Comparison of ENCODE assay signal across 18 cellular contexts in genomic region chr18:59013744-59014143, GRCh38.
DNase-seq lines count a peak whose midpoint lies in the region; ATAC-seq and TF ChIP-seq lines count a peak whose summit lies in the region.
"Had no signal": no experiment of that assay in that cellular context is flagged by ENCODE, and none has a peak within 500 bp of the region (broad histone marks: within the 10 kb centered on the region; RNA-seq: fewer than 3 reads in every experiment).

No MANE protein-coding gene starts in this region.

- H3K9me3 ChIP-seq in SK-N-SH (no peaks in the 10 kb centered on the region), SK-N-MC (ENCODE audit: low read depth, low read length) (peaks cover 5% of the 10 kb centered on the region; the same call in 1 of the 2 replicates), transverse colon (no peaks in the 10 kb centered on the region), right atrium auricular region (no peaks in the 10 kb centered on the region)

- no peaks in the 10 kb centered on the region for H4K20me1 ChIP-seq in SK-N-SH (ENCODE audit: insufficient read depth)
- H4K20me1 ChIP-seq: BLaER1 had no signal

- H3K27ac ChIP-seq in SK-N-SH (ENCODE audit: low read depth in 2 of 2, low read length in 1 of 2): no peak overlapping the region
- peak overlapping the region; percentile 85 for H3K27ac ChIP-seq in SK-N-MC
- H3K27ac ChIP-seq in transverse colon: no peak overlapping the region
- no peak overlapping the region for H3K27ac ChIP-seq in right atrium auricular region
- H3K27ac ChIP-seq: 22Rv1, BLaER1 had no signal

- H3K27me3 Mint-ChIP-seq in osteocyte (ENCODE audit: unreplicated experiment): no peaks in the 10 kb centered on the region

- TF ChIP-seq RAD21 in SK-N-SH (IDR thresholded peaks at IDR 0.05; ENCODE audit: low read length): no peak

- TF ChIP-seq CTCF in SK-N-SH (IDR thresholded peaks at IDR 0.05) (no peak), osteocyte (IDR thresholded peaks at IDR 0.05) (no peak), transverse colon (IDR thresholded peaks at IDR 0.05) (no peak), right atrium auricular region (IDR thresholded peaks at IDR 0.05) (no peak)

- peaks cover 24% of the 10 kb centered on the region for H3K4me1 Mint-ChIP-seq in osteocyte (ENCODE audit: unreplicated experiment)
- H3K4me1 Mint-ChIP-seq: CD14-positive monocyte; CD4-positive, alpha-beta memory T cell had no signal

- peaks cover 18% of the 10 kb centered on the region for H3K9me3 Mint-ChIP-seq in osteocyte (ENCODE audit: unreplicated experiment)

- TF ChIP-seq POLR2A in transverse colon (IDR thresholded peaks at IDR 0.05): no peak

- H3K27me3 ChIP-seq in SK-N-SH (ENCODE audit: insufficient read depth) (no peaks in the 10 kb centered on the region), transverse colon (no peaks in the 10 kb centered on the region), right atrium auricular region (no peaks in the 10 kb centered on the region)
- H3K27me3 ChIP-seq: BLaER1 had no signal

- no peaks in the 10 kb centered on the region for H3K36me3 ChIP-seq in SK-N-SH (replicated peaks in 1 of 2; ENCODE audit: control insufficient read depth in 1 of 2, insufficient read depth in 2 of 2, low read length in 1 of 2)
- H3K36me3 ChIP-seq in SK-N-MC (ENCODE audit: insufficient read depth, low read length): no peaks in the 10 kb centered on the region
- H3K36me3 ChIP-seq in transverse colon: no peaks in the 10 kb centered on the region
- no peaks in the 10 kb centered on the region for H3K36me3 ChIP-seq in right atrium auricular region
- H3K36me3 ChIP-seq: BLaER1 had no signal

- in situ Hi-C loops in transverse colon (cut with MboI; ENCODE audit: low pct_ligation_motif_present in 1 of 4, low pct_unique_long_range_greater_than_20kb in 1 of 4, low sequenced_read_pairs in 3 of 4): no loop called here

- ATAC-seq in SK-N-SH treated with all-trans-retinoic acid at 6 μM for 48 hours (no peak), HG03521 (IDR thresholded peaks at IDR 0.05; ENCODE audit: unreplicated experiment) (no peak)
- ATAC-seq: A549, GM23338 had no signal

- no peak for TF ChIP-seq EP300 in SK-N-SH (IDR thresholded peaks at IDR 0.05; ENCODE audit: borderline replicate concordance in 1 of 2, low read depth in 1 of 2, low read length in 1 of 2)
- TF ChIP-seq EP300 in transverse colon (IDR thresholded peaks at IDR 0.05; ENCODE audit: low read depth): no peak

- H3K9ac ChIP-seq in SK-N-SH (no peak overlapping the region), SK-N-MC (ENCODE audit: insufficient read length) (peak overlapping the region; percentile 15)
- H3K9ac ChIP-seq: BLaER1 had no signal

- DNase-seq in SK-N-SH: no peak
- DNase-seq in SK-N-MC (ENCODE audit: low read depth, low spot score): no peak
- DNase-seq in osteocyte (ENCODE audit: extremely low spot score, unreplicated experiment): no peak
- no peak for DNase-seq in transverse colon
- no peak for DNase-seq in right atrium auricular region (ENCODE audit: low spot score)
- DNase-seq: CD4-positive, alpha-beta memory T cell; DMS153; DMS79; GDM1; HCEC 1CT; IMR-90 had no signal

- H3K36me3 Mint-ChIP-seq in osteocyte (ENCODE audit: unreplicated experiment): peaks cover 2% of the 10 kb centered on the region
- H3K36me3 Mint-ChIP-seq: CD14-positive monocyte; CD4-positive, alpha-beta memory T cell had no signal

- no peak overlapping the region for H3K4me3 Mint-ChIP-seq in osteocyte (ENCODE audit: unreplicated experiment)
- H3K4me3 Mint-ChIP-seq: CD14-positive monocyte; CD4-positive, alpha-beta memory T cell; GM23338 had no signal

- peak overlapping the region; percentile 81 for H3K27ac Mint-ChIP-seq in osteocyte (ENCODE audit: unreplicated experiment)
- H3K27ac Mint-ChIP-seq: CD14-positive monocyte; CD4-positive, alpha-beta memory T cell; GM23338 had no signal

- peaks cover 4 to 6% of the 10 kb centered on the region in 2 experiments; a peak in 3 of 4 replicates for H3K4me1 ChIP-seq in SK-N-SH (ENCODE audit: control insufficient read depth in 1 of 2, insufficient read depth in 2 of 2, low read depth in 1 of 2, low read length in 1 of 2)
- H3K4me1 ChIP-seq in transverse colon: no peaks in the 10 kb centered on the region
- peaks cover 0 to 13% of the 10 kb centered on the region in 2 donors for H3K4me1 ChIP-seq in right atrium auricular region

- peaks cover 2% of the 10 kb centered on the region for H3F3A ChIP-seq in SK-N-SH (replicated peaks; ENCODE audit: insufficient read depth)

- WGBS in SK-N-SH (ENCODE audit: low lambda C conversion rate): 93% methylated on average over 2 of the region's 2 CpGs
- WGBS in transverse colon (ENCODE audit: low coverage in 1 of 2), 2 donors: 71 to 92% methylated on average over 2 of the region's 2 CpGs

- CTCF ChIA-PET in SK-N-SH (lab: Yijun Ruan, JAX): interaction anchor here (1.0 kb wide), 1 partner anchor 246 kb away, joined by 3 read pairs; no protein-coding TSS in a partner anchor

- POLR2A ChIA-PET in SK-N-SH (lab: Yijun Ruan, JAX): no interaction called here

- H3K79me2 ChIP-seq in SK-N-SH (ENCODE audit: insufficient read depth): no peaks in the 10 kb centered on the region

- H3K9me2 ChIP-seq in SK-N-SH: no peaks in the 10 kb centered on the region

- H2AFZ ChIP-seq in SK-N-SH (ENCODE audit: low read depth): peak overlapping the region; percentile 21; the same call in 1 of the 2 replicates

- intact Hi-C loops in transverse colon (cut with DNase I; ENCODE audit: low total_unique reads): no loop called here

- H3K4me3 ChIP-seq in SK-N-SH (ENCODE audit: low read depth in 2 of 2, low read length in 1 of 2) (no peak overlapping the region), SK-N-MC (no peak overlapping the region), transverse colon (no peak overlapping the region), right atrium auricular region (no peak overlapping the region)
- H3K4me3 ChIP-seq: A549, BLaER1, GM23338 had no signal

- no peak overlapping the region for H3K4me2 ChIP-seq in SK-N-SH
- H3K4me2 ChIP-seq: A549, BLaER1, GM23338 had no signal

TF ChIP-seq in SK-N-SH, 30 proteins besides CTCF, POLR2A, EP300 and RAD21 (continues in another document):
- TF ChIP-seq NRF1 (IDR thresholded peaks at IDR 0.05; ENCODE audit: low read depth, low read length) (no peak), RCOR1 (IDR thresholded peaks at IDR 0.05; ENCODE audit: low read length) (no peak), ZBTB33 (IDR thresholded peaks at IDR 0.05; ENCODE audit: borderline replicate concordance, low read depth) (no peak)

TF ChIP-seq in SK-N-SH treated with all-trans-retinoic acid at 6 μM for 48 hours, 23 proteins besides CTCF, POLR2A, EP300 and RAD21 (continues in another document):
- no peak for TF ChIP-seq ZNF70 (CRISPR knock-in tag; IDR thresholded peaks at IDR 0.05)
- no peak for TF ChIP-seq CSDC2 (CRISPR knock-in tag; IDR thresholded peaks at IDR 0.05)
- no peak for TF ChIP-seq PATZ1 (CRISPR knock-in tag; IDR thresholded peaks at IDR 0.05; ENCODE audit: borderline replicate concordance)
- no peak for TF ChIP-seq SNAI2 (CRISPR knock-in tag; IDR thresholded peaks at IDR 0.05)
- TF ChIP-seq ZFP30 (CRISPR knock-in tag; IDR thresholded peaks at IDR 0.05): no peak
- no peak for TF ChIP-seq GLIS3 (CRISPR knock-in tag; IDR thresholded peaks at IDR 0.05)
- TF ChIP-seq ZNF565 (CRISPR knock-in tag; conservative IDR thresholded peaks at IDR 0.05; ENCODE audit: low read depth): no peak
- no peak for TF ChIP-seq ESRRG (CRISPR knock-in tag; IDR thresholded peaks at IDR 0.05)
- TF ChIP-seq POU6F1 (CRISPR knock-in tag; IDR thresholded peaks at IDR 0.05; ENCODE audit: borderline replicate concordance, low read depth): no peak
- TF ChIP-seq PPARA (CRISPR knock-in tag; IDR thresholded peaks at IDR 0.05; ENCODE audit: borderline replicate concordance): no peak
- no peak for TF ChIP-seq OSR1 (CRISPR knock-in tag; IDR thresholded peaks at IDR 0.05)
